ENCODE assay signal across 1 cellular context in genomic region chr17:75110307-75110937, GRCh38.
TF ChIP-seq lines count a peak whose summit lies in the region.

No MANE protein-coding gene starts in this region.

TF ChIP-seq in H1, 55 proteins besides CTCF, POLR2A, EP300 and RAD21:
- TF ChIP-seq SIX5 (IDR thresholded peaks at IDR 0.05; ENCODE audit: low read depth, low read length) (no peak), KDM4A (IDR thresholded peaks at IDR 0.05; ENCODE audit: low read depth, low read length, severe bottlenecking) (peak; percentile 15)
